ENCODE assay signal across 1 cellular context in genomic region chr1:56578963-56579875, GRCh38.
TF ChIP-seq lines count a peak whose summit lies in the region.

Gene PLPP3, minus strand, starts transcription at chr1:56579563. Its CDS starts 547 bp downstream, at chr1:56579016.

TF ChIP-seq in HepG2, 621 proteins besides CTCF, POLR2A, EP300 and RAD21 (continued from another document and continues in another):
- TF ChIP-seq, protein P1, sequence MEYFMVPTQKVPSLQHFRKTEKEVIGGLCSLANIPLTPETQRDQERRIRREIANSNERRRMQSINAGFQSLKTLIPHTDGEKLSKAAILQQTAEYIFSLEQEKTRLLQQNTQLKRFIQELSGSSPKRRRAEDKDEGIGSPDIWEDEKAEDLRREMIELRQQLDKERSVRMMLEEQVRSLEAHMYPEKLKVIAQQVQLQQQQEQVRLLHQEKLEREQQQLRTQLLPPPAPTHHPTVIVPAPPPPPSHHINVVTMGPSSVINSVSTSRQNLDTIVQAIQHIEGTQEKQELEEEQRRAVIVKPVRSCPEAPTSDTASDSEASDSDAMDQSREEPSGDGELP (IDR thresholded peaks at IDR 0.05; ENCODE audit: borderline replicate concordance, low read depth): no peak
- TF ChIP-seq, protein P2, sequence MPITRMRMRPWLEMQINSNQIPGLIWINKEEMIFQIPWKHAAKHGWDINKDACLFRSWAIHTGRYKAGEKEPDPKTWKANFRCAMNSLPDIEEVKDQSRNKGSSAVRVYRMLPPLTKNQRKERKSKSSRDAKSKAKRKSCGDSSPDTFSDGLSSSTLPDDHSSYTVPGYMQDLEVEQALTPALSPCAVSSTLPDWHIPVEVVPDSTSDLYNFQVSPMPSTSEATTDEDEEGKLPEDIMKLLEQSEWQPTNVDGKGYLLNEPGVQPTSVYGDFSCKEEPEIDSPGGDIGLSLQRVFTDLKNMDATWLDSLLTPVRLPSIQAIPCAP (CRISPR knock-in tag; IDR thresholded peaks at IDR 0.05; ENCODE audit: low read depth): no peak
- TF ChIP-seq AKAP8 (CRISPR knock-in tag; IDR thresholded peaks at IDR 0.05) (0 out of 2 replicates have a peak, but pooled peaks have one; percentile 43), EHMT2 (IDR thresholded peaks at IDR 0.05; ENCODE audit: borderline replicate concordance, low read depth, low read length) (no peak), GABPB1 (CRISPR knock-in tag; IDR thresholded peaks at IDR 0.05) (peak; percentile 59; the same call in 1 of the 2 replicates), NCOA5 (CRISPR knock-in tag; IDR thresholded peaks at IDR 0.05) (no peak), ATAD3A (CRISPR knock-in tag; IDR thresholded peaks at IDR 0.05) (no peak), ARID4A (CRISPR knock-in tag; IDR thresholded peaks at IDR 0.05; ENCODE audit: borderline replicate concordance) (peak; percentile 66), ZNF292 (CRISPR knock-in tag; IDR thresholded peaks at IDR 0.05; ENCODE audit: borderline replicate concordance, low read depth) (peak; percentile 92), ZNF530 (CRISPR knock-in tag; IDR thresholded peaks at IDR 0.05; ENCODE audit: low read depth) (no peak), HNF1B (CRISPR knock-in tag; IDR thresholded peaks at IDR 0.05) (0 out of 2 replicates have a peak, but pooled peaks have one; percentile 20), IRF2 (CRISPR knock-in tag; IDR thresholded peaks at IDR 0.05) (peak; percentile 18; the same call in 1 of the 2 replicates), POLR2G (IDR thresholded peaks at IDR 0.05; ENCODE audit: low read depth, low read length) (peak; percentile 94), PAF1 (CRISPR knock-in tag; IDR thresholded peaks at IDR 0.05) (no peak), ZNF605 (CRISPR knock-in tag; IDR thresholded peaks at IDR 0.05) (no peak), ZNF879 (CRISPR knock-in tag; IDR thresholded peaks at IDR 0.05) (no peak), ATF1 (CRISPR knock-in tag; IDR thresholded peaks at IDR 0.05) (no peak), RCOR2 (CRISPR knock-in tag; IDR thresholded peaks at IDR 0.05) (0 out of 2 replicates have a peak, but pooled peaks have one; percentile 15), ELF3 (CRISPR knock-in tag; IDR thresholded peaks at IDR 0.05) (peak; percentile 51), ISX (CRISPR knock-in tag; conservative IDR thresholded peaks at IDR 0.05) (no peak), ZNF343 (CRISPR knock-in tag; IDR thresholded peaks at IDR 0.05) (0 out of 2 replicates have a peak, but pooled peaks have one; percentile 19), PBX3 (CRISPR knock-in tag; IDR thresholded peaks at IDR 0.05; ENCODE audit: borderline replicate concordance) (0 out of 2 replicates have a peak, but pooled peaks have one; percentile 25), ZNF34 (CRISPR knock-in tag; IDR thresholded peaks at IDR 0.05; ENCODE audit: borderline replicate concordance) (no peak), CHD4 (IDR thresholded peaks at IDR 0.05; ENCODE audit: borderline replicate concordance, low read length) (no peak), PHF21A (CRISPR knock-in tag; IDR thresholded peaks at IDR 0.05) (peak; percentile 74; the same call in 1 of the 2 replicates), ZBTB10 (CRISPR knock-in tag; IDR thresholded peaks at IDR 0.05; ENCODE audit: borderline replicate concordance) (no peak), GPN1 (CRISPR knock-in tag; IDR thresholded peaks at IDR 0.05; ENCODE audit: borderline replicate concordance) (no peak), PRMT3 (CRISPR knock-in tag; IDR thresholded peaks at IDR 0.05; ENCODE audit: borderline replicate concordance, low read depth) (no peak), JUNB (CRISPR knock-in tag; IDR thresholded peaks at IDR 0.05; ENCODE audit: borderline replicate concordance) (no peak), ZNF780A (CRISPR knock-in tag; IDR thresholded peaks at IDR 0.05) (no peak)
- TF ChIP-seq, protein P3, sequence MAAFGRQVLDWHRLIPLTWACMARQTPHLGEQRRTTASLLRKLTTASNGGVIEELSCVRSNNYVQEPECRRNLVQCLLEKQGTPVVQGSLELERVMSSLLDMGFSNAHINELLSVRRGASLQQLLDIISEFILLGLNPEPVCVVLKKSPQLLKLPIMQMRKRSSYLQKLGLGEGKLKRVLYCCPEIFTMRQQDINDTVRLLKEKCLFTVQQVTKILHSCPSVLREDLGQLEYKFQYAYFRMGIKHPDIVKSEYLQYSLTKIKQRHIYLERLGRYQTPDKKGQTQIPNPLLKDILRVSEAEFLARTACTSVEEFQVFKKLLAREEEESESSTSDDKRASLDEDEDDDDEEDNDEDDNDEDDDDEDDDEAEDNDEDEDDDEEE (CRISPR knock-in tag; IDR thresholded peaks at IDR 0.05): no peak
- TF ChIP-seq, protein P4, sequence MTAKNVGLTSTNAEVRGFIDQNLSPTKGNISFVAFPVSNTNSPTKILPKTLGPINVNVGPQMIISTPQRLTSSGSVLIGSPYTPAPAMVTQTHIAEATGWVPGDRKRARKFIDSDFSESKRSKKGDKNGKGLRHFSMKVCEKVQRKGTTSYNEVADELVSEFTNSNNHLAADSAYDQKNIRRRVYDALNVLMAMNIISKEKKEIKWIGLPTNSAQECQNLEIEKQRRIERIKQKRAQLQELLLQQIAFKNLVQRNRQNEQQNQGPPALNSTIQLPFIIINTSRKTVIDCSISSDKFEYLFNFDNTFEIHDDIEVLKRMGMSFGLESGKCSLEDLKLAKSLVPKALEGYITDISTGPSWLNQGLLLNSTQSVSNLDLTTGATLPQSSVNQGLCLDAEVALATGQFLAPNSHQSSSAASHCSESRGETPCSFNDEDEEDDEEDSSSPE (CRISPR knock-in tag; IDR thresholded peaks at IDR 0.05): peak; percentile 23; the same call in 1 of the 2 replicates
- TF ChIP-seq, protein P5, sequence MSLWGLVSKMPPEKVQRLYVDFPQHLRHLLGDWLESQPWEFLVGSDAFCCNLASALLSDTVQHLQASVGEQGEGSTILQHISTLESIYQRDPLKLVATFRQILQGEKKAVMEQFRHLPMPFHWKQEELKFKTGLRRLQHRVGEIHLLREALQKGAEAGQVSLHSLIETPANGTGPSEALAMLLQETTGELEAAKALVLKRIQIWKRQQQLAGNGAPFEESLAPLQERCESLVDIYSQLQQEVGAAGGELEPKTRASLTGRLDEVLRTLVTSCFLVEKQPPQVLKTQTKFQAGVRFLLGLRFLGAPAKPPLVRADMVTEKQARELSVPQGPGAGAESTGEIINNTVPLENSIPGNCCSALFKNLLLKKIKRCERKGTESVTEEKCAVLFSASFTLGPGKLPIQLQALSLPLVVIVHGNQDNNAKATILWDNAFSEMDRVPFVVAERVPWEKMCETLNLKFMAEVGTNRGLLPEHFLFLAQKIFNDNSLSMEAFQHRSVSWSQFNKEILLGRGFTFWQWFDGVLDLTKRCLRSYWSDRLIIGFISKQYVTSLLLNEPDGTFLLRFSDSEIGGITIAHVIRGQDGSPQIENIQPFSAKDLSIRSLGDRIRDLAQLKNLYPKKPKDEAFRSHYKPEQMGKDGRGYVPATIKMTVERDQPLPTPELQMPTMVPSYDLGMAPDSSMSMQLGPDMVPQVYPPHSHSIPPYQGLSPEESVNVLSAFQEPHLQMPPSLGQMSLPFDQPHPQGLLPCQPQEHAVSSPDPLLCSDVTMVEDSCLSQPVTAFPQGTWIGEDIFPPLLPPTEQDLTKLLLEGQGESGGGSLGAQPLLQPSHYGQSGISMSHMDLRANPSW (CRISPR knock-in tag; IDR thresholded peaks at IDR 0.05; ENCODE audit: borderline replicate concordance): no peak
- TF ChIP-seq, protein P6, sequence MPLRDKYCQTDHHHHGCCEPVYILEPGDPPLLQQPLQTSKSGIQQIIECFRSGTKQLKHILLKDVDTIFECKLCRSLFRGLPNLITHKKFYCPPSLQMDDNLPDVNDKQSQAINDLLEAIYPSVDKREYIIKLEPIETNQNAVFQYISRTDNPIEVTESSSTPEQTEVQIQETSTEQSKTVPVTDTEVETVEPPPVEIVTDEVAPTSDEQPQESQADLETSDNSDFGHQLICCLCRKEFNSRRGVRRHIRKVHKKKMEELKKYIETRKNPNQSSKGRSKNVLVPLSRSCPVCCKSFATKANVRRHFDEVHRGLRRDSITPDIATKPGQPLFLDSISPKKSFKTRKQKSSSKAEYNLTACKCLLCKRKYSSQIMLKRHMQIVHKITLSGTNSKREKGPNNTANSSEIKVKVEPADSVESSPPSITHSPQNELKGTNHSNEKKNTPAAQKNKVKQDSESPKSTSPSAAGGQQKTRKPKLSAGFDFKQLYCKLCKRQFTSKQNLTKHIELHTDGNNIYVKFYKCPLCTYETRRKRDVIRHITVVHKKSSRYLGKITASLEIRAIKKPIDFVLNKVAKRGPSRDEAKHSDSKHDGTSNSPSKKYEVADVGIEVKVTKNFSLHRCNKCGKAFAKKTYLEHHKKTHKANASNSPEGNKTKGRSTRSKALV (CRISPR knock-in tag; IDR thresholded peaks at IDR 0.05): peak; percentile 80; the same call in 1 of the 2 replicates
- TF ChIP-seq, protein P7, sequence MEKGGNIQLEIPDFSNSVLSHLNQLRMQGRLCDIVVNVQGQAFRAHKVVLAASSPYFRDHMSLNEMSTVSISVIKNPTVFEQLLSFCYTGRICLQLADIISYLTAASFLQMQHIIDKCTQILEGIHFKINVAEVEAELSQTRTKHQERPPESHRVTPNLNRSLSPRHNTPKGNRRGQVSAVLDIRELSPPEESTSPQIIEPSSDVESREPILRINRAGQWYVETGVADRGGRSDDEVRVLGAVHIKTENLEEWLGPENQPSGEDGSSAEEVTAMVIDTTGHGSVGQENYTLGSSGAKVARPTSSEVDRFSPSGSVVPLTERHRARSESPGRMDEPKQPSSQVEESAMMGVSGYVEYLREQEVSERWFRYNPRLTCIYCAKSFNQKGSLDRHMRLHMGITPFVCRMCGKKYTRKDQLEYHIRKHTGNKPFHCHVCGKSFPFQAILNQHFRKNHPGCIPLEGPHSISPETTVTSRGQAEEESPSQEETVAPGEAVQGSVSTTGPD (CRISPR knock-in tag; IDR thresholded peaks at IDR 0.05): no peak
